Comparison of ENCODE assay signal across 1 cellular context in genomic region chr15:90893175-90894090, GRCh38.
TF ChIP-seq lines count a peak whose summit lies in the region.

No MANE protein-coding gene starts in this region.

TF ChIP-seq in HepG2, 621 proteins besides CTCF, POLR2A, EP300 and RAD21 (continued from another document and continues in another):
- no peak for TF ChIP-seq ZBTB25 (CRISPR knock-in tag; IDR thresholded peaks at IDR 0.05)
- no peak for TF ChIP-seq SNAPC4 (CRISPR knock-in tag; IDR thresholded peaks at IDR 0.05)
- TF ChIP-seq NFIB (CRISPR knock-in tag; IDR thresholded peaks at IDR 0.05; ENCODE audit: borderline replicate concordance): no peak
- TF ChIP-seq, protein P1, sequence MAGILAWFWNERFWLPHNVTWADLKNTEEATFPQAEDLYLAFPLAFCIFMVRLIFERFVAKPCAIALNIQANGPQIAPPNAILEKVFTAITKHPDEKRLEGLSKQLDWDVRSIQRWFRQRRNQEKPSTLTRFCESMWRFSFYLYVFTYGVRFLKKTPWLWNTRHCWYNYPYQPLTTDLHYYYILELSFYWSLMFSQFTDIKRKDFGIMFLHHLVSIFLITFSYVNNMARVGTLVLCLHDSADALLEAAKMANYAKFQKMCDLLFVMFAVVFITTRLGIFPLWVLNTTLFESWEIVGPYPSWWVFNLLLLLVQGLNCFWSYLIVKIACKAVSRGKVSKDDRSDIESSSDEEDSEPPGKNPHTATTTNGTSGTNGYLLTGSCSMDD (CRISPR knock-in tag; IDR thresholded peaks at IDR 0.05): no peak
- TF ChIP-seq SMC3 (IDR thresholded peaks at IDR 0.05; ENCODE audit: low read length): no peak
- no peak for TF ChIP-seq ATRX (CRISPR knock-in tag; IDR thresholded peaks at IDR 0.05; ENCODE audit: borderline replicate concordance)
- TF ChIP-seq SOX13 (IDR thresholded peaks at IDR 0.05): no peak
- TF ChIP-seq SOX13 (CRISPR knock-in tag; conservative IDR thresholded peaks at IDR 0.05 in 1 of 2, IDR thresholded peaks at IDR 0.05 in 1 of 2): no peak
- no peak for TF ChIP-seq MTF1 (CRISPR knock-in tag; IDR thresholded peaks at IDR 0.05)
- TF ChIP-seq BCL3 (CRISPR knock-in tag; IDR thresholded peaks at IDR 0.05): peak; percentile 44; the same call in 1 of the 2 replicates
- TF ChIP-seq CCDC6 (CRISPR knock-in tag; IDR thresholded peaks at IDR 0.05): 0 out of 2 replicates have a peak, but pooled peaks have one; percentile 28
- no peak for TF ChIP-seq KAT2B (IDR thresholded peaks at IDR 0.05; ENCODE audit: borderline replicate concordance, low read depth, low read length)
- TF ChIP-seq ZNF713 (CRISPR knock-in tag; IDR thresholded peaks at IDR 0.05): no peak
- no peak for TF ChIP-seq SMARCC2 (IDR thresholded peaks at IDR 0.05)
- no peak for TF ChIP-seq E2F2 (CRISPR knock-in tag; IDR thresholded peaks at IDR 0.05; ENCODE audit: borderline replicate concordance)
- TF ChIP-seq IRF9 (CRISPR knock-in tag; IDR thresholded peaks at IDR 0.05; ENCODE audit: borderline replicate concordance): no peak
- TF ChIP-seq ZNF484 (CRISPR knock-in tag; IDR thresholded peaks at IDR 0.05; ENCODE audit: borderline replicate concordance, low read depth): no peak
- TF ChIP-seq, protein P2, sequence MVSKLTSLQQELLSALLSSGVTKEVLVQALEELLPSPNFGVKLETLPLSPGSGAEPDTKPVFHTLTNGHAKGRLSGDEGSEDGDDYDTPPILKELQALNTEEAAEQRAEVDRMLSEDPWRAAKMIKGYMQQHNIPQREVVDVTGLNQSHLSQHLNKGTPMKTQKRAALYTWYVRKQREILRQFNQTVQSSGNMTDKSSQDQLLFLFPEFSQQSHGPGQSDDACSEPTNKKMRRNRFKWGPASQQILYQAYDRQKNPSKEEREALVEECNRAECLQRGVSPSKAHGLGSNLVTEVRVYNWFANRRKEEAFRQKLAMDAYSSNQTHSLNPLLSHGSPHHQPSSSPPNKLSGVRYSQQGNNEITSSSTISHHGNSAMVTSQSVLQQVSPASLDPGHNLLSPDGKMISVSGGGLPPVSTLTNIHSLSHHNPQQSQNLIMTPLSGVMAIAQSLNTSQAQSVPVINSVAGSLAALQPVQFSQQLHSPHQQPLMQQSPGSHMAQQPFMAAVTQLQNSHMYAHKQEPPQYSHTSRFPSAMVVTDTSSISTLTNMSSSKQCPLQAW (CRISPR knock-in tag; IDR thresholded peaks at IDR 0.05): peak; percentile 44; the same call in 1 of the 2 replicates
- peak; percentile 46; the same call in 1 of the 2 replicates for TF ChIP-seq ZNF710 (CRISPR knock-in tag; IDR thresholded peaks at IDR 0.05; ENCODE audit: borderline replicate concordance)
- 0 out of 2 replicates have a peak, but pooled peaks have one; percentile 40 for TF ChIP-seq ZNF772 (CRISPR knock-in tag; IDR thresholded peaks at IDR 0.05)
- 0 out of 2 replicates have a peak, but pooled peaks have one; percentile 35 for TF ChIP-seq ZNF513 (CRISPR knock-in tag; conservative IDR thresholded peaks at IDR 0.05)
- TF ChIP-seq DMTF1 (CRISPR knock-in tag; IDR thresholded peaks at IDR 0.05): no peak
- TF ChIP-seq DBP (CRISPR knock-in tag; IDR thresholded peaks at IDR 0.05; ENCODE audit: not compliant biosample characterization): no peak
- TF ChIP-seq RARG (CRISPR knock-in tag; IDR thresholded peaks at IDR 0.05; ENCODE audit: low read depth): no peak
- 0 out of 2 replicates have a peak, but pooled peaks have one; percentile 45 for TF ChIP-seq KAT7 (CRISPR knock-in tag; IDR thresholded peaks at IDR 0.05; ENCODE audit: borderline replicate concordance)
- no peak for TF ChIP-seq GTF2F1 (IDR thresholded peaks at IDR 0.05; ENCODE audit: low read length)
- TF ChIP-seq ZC3H13 (CRISPR knock-in tag; IDR thresholded peaks at IDR 0.05): no peak
- no peak for TF ChIP-seq ZFP36 (IDR thresholded peaks at IDR 0.05; ENCODE audit: borderline replicate concordance, low read depth, low read length, partially characterized antibody)
- no peak for TF ChIP-seq CREB1 (IDR thresholded peaks at IDR 0.05)
- TF ChIP-seq CREB1 (CRISPR knock-in tag; IDR thresholded peaks at IDR 0.05): no peak
- no peak for TF ChIP-seq ZNF567 (CRISPR knock-in tag; IDR thresholded peaks at IDR 0.05; ENCODE audit: borderline replicate concordance)
- TF ChIP-seq PAF1 (CRISPR knock-in tag; IDR thresholded peaks at IDR 0.05): no peak
- TF ChIP-seq MBD4 (IDR thresholded peaks at IDR 0.05; ENCODE audit: borderline replicate concordance, low read length): no peak
- TF ChIP-seq TCF7 (IDR thresholded peaks at IDR 0.05; ENCODE audit: low read depth): no peak
- TF ChIP-seq KAT8 (CRISPR knock-in tag; IDR thresholded peaks at IDR 0.05): peak; percentile 76; the same call in 1 of the 2 replicates
- TF ChIP-seq HBP1 (CRISPR knock-in tag; IDR thresholded peaks at IDR 0.05; ENCODE audit: low read depth): no peak
- TF ChIP-seq CAMTA2 (CRISPR knock-in tag; IDR thresholded peaks at IDR 0.05; ENCODE audit: borderline replicate concordance): no peak
- no peak for TF ChIP-seq KDM6A (CRISPR knock-in tag; IDR thresholded peaks at IDR 0.05; ENCODE audit: low read depth)
- no peak for TF ChIP-seq RCOR2 (CRISPR knock-in tag; IDR thresholded peaks at IDR 0.05)
